ENCODE assay signal across 1 cellular context in the genomic region with DNA sequence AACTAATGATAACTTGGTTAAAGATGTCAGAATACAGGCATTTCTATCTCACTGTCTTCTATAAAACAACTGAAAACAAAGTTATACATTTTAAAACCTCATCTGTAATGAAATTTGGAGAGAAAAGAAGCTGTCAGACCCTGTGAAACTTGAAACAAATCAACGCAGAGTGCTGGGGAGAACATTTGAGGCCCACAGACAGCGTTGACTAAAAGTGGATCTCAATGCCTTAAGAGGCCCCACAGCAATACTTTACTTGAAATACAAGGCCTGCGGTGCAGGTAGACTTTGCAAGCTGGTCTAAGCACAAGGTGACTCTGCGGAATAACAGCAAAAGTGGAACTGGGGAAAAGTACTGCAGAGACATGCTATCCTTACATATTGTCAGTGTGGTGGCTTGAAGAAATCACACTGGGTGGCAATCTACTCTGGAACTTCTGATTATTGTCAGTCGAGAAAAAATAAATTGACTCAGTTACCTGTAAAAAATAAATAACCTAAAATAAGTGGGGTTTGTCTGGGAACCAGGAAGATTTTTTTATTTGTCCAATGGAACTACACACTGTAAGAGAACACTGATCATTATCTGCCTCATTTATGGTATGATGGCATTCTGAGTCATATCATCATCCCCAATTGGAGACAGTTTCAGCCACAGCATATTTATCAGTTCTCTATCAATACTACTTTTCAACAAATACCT.
TF ChIP-seq lines count a peak whose summit lies in the region.

No MANE protein-coding gene starts in this region.

TF ChIP-seq in GM23338, 12 proteins besides CTCF, POLR2A, EP300 and RAD21 (continued from another document):
- TF ChIP-seq, protein P1, sequence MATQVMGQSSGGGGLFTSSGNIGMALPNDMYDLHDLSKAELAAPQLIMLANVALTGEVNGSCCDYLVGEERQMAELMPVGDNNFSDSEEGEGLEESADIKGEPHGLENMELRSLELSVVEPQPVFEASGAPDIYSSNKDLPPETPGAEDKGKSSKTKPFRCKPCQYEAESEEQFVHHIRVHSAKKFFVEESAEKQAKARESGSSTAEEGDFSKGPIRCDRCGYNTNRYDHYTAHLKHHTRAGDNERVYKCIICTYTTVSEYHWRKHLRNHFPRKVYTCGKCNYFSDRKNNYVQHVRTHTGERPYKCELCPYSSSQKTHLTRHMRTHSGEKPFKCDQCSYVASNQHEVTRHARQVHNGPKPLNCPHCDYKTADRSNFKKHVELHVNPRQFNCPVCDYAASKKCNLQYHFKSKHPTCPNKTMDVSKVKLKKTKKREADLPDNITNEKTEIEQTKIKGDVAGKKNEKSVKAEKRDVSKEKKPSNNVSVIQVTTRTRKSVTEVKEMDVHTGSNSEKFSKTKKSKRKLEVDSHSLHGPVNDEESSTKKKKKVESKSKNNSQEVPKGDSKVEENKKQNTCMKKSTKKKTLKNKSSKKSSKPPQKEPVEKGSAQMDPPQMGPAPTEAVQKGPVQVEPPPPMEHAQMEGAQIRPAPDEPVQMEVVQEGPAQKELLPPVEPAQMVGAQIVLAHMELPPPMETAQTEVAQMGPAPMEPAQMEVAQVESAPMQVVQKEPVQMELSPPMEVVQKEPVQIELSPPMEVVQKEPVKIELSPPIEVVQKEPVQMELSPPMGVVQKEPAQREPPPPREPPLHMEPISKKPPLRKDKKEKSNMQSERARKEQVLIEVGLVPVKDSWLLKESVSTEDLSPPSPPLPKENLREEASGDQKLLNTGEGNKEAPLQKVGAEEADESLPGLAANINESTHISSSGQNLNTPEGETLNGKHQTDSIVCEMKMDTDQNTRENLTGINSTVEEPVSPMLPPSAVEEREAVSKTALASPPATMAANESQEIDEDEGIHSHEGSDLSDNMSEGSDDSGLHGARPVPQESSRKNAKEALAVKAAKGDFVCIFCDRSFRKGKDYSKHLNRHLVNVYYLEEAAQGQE (IDR thresholded peaks at IDR 0.05; ENCODE audit: unreplicated experiment), result no peak
- TF ChIP-seq ZNF331 (CRISPR knock-in tag; IDR thresholded peaks at IDR 0.05; ENCODE audit: low read depth) (no peak), STAT1 (IDR thresholded peaks at IDR 0.05; ENCODE audit: unreplicated experiment) (no peak), EZH2phosphoT487 (IDR thresholded peaks at IDR 0.05; ENCODE audit: unreplicated experiment) (no peak), JUNB (IDR thresholded peaks at IDR 0.05; ENCODE audit: unreplicated experiment) (no peak), ZNF114 (CRISPR knock-in tag; IDR thresholded peaks at IDR 0.05) (no peak), POLR2AphosphoS5 (IDR thresholded peaks at IDR 0.05; ENCODE audit: low read depth) (no peak), CREB1 (CRISPR knock-in tag; IDR thresholded peaks at IDR 0.05; ENCODE audit: low read depth) (no peak), EZH2 (IDR thresholded peaks at IDR 0.05; ENCODE audit: low read depth, unreplicated experiment) (no peak)
- TF ChIP-seq, protein P2, sequence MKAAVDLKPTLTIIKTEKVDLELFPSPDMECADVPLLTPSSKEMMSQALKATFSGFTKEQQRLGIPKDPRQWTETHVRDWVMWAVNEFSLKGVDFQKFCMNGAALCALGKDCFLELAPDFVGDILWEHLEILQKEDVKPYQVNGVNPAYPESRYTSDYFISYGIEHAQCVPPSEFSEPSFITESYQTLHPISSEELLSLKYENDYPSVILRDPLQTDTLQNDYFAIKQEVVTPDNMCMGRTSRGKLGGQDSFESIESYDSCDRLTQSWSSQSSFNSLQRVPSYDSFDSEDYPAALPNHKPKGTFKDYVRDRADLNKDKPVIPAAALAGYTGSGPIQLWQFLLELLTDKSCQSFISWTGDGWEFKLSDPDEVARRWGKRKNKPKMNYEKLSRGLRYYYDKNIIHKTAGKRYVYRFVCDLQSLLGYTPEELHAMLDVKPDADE (IDR thresholded peaks at IDR 0.05), result no peak
- TF ChIP-seq, protein P3, sequence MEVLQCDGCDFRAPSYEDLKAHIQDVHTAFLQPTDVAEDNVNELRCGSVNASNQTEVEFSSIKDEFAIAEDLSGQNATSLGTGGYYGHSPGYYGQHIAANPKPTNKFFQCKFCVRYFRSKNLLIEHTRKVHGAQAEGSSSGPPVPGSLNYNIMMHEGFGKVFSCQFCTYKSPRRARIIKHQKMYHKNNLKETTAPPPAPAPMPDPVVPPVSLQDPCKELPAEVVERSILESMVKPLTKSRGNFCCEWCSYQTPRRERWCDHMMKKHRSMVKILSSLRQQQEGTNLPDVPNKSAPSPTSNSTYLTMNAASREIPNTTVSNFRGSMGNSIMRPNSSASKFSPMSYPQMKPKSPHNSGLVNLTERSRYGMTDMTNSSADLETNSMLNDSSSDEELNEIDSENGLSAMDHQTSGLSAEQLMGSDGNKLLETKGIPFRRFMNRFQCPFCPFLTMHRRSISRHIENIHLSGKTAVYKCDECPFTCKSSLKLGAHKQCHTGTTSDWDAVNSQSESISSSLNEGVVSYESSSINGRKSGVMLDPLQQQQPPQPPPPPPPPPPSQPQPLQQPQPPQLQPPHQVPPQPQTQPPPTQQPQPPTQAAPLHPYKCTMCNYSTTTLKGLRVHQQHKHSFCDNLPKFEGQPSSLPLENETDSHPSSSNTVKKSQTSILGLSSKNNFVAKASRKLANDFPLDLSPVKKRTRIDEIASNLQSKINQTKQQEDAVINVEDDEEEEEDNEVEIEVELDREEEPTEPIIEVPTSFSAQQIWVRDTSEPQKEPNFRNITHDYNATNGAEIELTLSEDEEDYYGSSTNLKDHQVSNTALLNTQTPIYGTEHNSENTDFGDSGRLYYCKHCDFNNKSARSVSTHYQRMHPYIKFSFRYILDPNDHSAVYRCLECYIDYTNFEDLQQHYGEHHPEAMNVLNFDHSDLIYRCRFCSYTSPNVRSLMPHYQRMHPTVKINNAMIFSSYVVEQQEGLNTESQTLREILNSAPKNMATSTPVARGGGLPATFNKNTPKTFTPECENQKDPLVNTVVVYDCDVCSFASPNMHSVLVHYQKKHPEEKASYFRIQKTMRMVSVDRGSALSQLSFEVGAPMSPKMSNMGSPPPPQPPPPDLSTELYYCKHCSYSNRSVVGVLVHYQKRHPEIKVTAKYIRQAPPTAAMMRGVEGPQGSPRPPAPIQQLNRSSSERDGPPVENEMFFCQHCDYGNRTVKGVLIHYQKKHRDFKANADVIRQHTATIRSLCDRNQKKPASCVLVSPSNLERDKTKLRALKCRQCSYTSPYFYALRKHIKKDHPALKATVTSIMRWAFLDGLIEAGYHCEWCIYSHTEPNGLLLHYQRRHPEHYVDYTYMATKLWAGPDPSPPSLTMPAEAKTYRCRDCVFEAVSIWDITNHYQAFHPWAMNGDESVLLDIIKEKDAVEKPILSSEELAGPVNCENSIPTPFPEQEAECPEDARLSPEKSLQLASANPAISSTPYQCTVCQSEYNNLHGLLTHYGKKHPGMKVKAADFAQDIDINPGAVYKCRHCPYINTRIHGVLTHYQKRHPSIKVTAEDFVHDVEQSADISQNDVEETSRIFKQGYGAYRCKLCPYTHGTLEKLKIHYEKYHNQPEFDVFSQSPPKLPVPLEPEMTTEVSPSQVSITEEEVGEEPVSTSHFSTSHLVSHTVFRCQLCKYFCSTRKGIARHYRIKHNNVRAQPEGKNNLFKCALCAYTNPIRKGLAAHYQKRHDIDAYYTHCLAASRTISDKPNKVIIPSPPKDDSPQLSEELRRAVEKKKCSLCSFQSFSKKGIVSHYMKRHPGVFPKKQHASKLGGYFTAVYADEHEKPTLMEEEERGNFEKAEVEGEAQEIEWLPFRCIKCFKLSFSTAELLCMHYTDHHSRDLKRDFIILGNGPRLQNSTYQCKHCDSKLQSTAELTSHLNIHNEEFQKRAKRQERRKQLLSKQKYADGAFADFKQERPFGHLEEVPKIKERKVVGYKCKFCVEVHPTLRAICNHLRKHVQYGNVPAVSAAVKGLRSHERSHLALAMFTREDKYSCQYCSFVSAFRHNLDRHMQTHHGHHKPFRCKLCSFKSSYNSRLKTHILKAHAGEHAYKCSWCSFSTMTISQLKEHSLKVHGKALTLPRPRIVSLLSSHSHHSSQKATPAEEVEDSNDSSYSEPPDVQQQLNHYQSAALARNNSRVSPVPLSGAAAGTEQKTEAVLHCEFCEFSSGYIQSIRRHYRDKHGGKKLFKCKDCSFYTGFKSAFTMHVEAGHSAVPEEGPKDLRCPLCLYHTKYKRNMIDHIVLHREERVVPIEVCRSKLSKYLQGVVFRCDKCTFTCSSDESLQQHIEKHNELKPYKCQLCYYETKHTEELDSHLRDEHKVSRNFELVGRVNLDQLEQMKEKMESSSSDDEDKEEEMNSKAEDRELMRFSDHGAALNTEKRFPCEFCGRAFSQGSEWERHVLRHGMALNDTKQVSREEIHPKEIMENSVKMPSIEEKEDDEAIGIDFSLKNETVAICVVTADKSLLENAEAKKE (CRISPR knock-in tag; IDR thresholded peaks at IDR 0.05), result no peak
TF ChIP-seq in GM23338: peak in this region for 0.
